In the genomic region with DNA sequence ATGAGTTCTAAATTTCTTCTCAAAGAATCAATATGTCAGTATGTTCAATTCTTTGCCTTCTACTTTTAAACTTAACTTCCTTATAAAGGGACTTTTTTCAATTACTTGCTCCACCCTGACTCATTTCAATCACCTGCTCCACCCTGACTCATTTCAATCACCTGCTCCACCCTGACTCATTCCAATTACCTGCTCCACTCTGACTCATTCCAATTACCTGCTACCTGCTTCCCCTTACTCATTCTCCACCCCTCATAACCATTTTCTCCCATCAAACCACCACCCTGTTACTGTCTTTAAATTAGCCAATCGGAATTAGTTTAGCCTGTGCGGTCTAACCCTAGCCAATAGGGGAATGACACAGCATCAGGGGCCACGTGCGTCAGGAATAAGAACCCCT, we compare ENCODE assay signal across 9 cellular contexts. TPM values are rescaled to one million over a fixed set of nuclear protein-coding genes. Genes with fewer than 3 reads are reported as not detected.
A peak's percentile ranks its signal among the peaks of the same experiment; 100 is the strongest.
DNase-seq lines count a peak whose midpoint lies in the region; ATAC-seq, FAIRE-seq and TF ChIP-seq lines count a peak whose summit lies in the region.
"Not testable (repeated sequence)": the region's sequence is repeated elsewhere in the genome, so short reads cannot be mapped to it uniquely, and the experiment has no call there.
"Had no signal": no experiment of that assay in that cellular context is flagged by ENCODE, and none has a peak within 500 bp of the region (broad histone marks: within the 10 kb centered on the region; RNA-seq: fewer than 3 reads in every experiment).

No MANE protein-coding gene starts in this region.

- TF ChIP-seq RAD21 in Ishikawa (IDR thresholded peaks at IDR 0.05; ENCODE audit: low read depth); GM12878 (IDR thresholded peaks at IDR 0.05; ENCODE audit: insufficient read depth, low read depth, low read length): not testable (repeated sequence)

- POLR2A ChIA-PET in GM12878 (lab: Charles Lee), result not testable (repeated sequence)

- not testable (repeated sequence) for H3K4me3 ChIP-seq in GM12878

- H3K9ac ChIP-seq in GM12878 (ENCODE audit: control insufficient read depth, insufficient read depth, low read length), result not testable (repeated sequence)

- H3K9me3 Mint-ChIP-seq in T-helper 1 cell treated with Interleukin-12 subunit alpha and Interleukin-12 subunit beta and Interleukin-4 antibody, amounts not matched to agents 30 μg/mL and 1 μg/mL, for 36 hours, result peaks cover 13% of the 10 kb centered on the region
- not testable (repeated sequence) for H3K9me3 Mint-ChIP-seq in activated CD8-positive, alpha-beta memory T cell treated with anti-CD3 and anti-CD28 coated beads, Interleukin-2, amount 10 ng/mL, durations not matched to agents 7 days and 5 days (ENCODE audit: low read depth); type B pancreatic cell

- intact Hi-C loops in GM12878 (cut with micrococcal nuclease; ENCODE audit: unreplicated experiment), result not testable (repeated sequence)

- DNase-seq in activated CD8-positive, alpha-beta memory T cell treated with anti-CD3 and anti-CD28 coated beads, Interleukin-2, amount 10 ng/mL, durations not matched to agents 7 days and 5 days; GM12878 (ENCODE audit: low read depth, low spot score); type B pancreatic cell (ENCODE audit: extremely low spot score, unreplicated experiment): not testable (repeated sequence)
- peak; percentile 68 for DNase-seq in renal cortical epithelial cell (ENCODE audit: low read depth)

- H3K4me1 Mint-ChIP-seq in T-helper 1 cell treated with Interleukin-12 subunit alpha and Interleukin-12 subunit beta and Interleukin-4 antibody, amounts not matched to agents 30 μg/mL and 1 μg/mL, for 36 hours (ENCODE audit: low read depth), result peaks cover 30% of the 10 kb centered on the region
- H3K4me1 Mint-ChIP-seq in activated CD8-positive, alpha-beta memory T cell treated with anti-CD3 and anti-CD28 coated beads, Interleukin-2, amount 10 ng/mL, durations not matched to agents 7 days and 5 days, result peaks cover 23% of the 10 kb centered on the region
- peaks cover 13% of the 10 kb centered on the region for H3K4me1 Mint-ChIP-seq in type B pancreatic cell (ENCODE audit: unreplicated experiment)

- H3K9me3 ChIP-seq in GM12878 (replicated peaks; ENCODE audit: control insufficient read depth, insufficient read depth, low read length), result not testable (repeated sequence)

- ATAC-seq in GM18502 (IDR thresholded peaks at IDR 0.05; ENCODE audit: poor library complexity, unreplicated experiment) (peak; percentile 66), GM12878 (peak; percentile 18; the same call in 2 of the 3 replicates), esophagus mucosa (peak; percentile 84)
- ATAC-seq in activated CD8-positive, alpha-beta memory T cell treated with anti-CD3 and anti-CD28 coated beads, Interleukin-2, amount 10 ng/mL, durations not matched to agents 7 days and 5 days, result peak; percentile 20

- WGBS in GM12878 (ENCODE audit: insufficient coverage, insufficient replicate concordance, low lambda C conversion rate, missing lambda C conversion rate), result 50% methylated on average over 4 of the region's 4 CpGs

- not testable (repeated sequence) for TF ChIP-seq POLR2A in GM12878 (IDR thresholded peaks at IDR 0.05; ENCODE audit: low read depth, low read length)

- not testable (repeated sequence) for H3K79me2 ChIP-seq in GM12878 (ENCODE audit: control insufficient read depth, insufficient read depth, low read length)

- H3K4me3 Mint-ChIP-seq in T-helper 1 cell treated with Interleukin-12 subunit alpha and Interleukin-12 subunit beta and Interleukin-4 antibody, amounts not matched to agents 30 μg/mL and 1 μg/mL, for 36 hours, result peak overlapping the region; percentile 3
- H3K4me3 Mint-ChIP-seq in activated CD8-positive, alpha-beta memory T cell treated with anti-CD3 and anti-CD28 coated beads, Interleukin-2, amount 10 ng/mL, durations not matched to agents 7 days and 5 days; type B pancreatic cell: not testable (repeated sequence)

- TF ChIP-seq EP300 in Ishikawa (IDR thresholded peaks at IDR 0.05; ENCODE audit: borderline replicate concordance), result 0 out of 2 replicates have a peak, but pooled peaks have one; percentile 15
- TF ChIP-seq EP300 in GM12878 (IDR thresholded peaks at IDR 0.05; ENCODE audit: borderline replicate concordance in 1 of 2, control insufficient read depth in 1 of 2, low read depth in 2 of 2, low read length in 2 of 2), result not testable (repeated sequence)

- SMC1A ChIA-PET in GM12878 (lab: Charles Lee; ENCODE audit: uncharacterized antibody, unreplicated experiment), result not testable (repeated sequence)

- RAD21 ChIA-PET in GM12878 (lab: Charles Lee; ENCODE audit: unreplicated experiment), result not testable (repeated sequence)

- CTCF ChIA-PET in activated CD8-positive, alpha-beta memory T cell treated with anti-CD3 and anti-CD28 coated beads, Interleukin-2, amount 10 ng/mL, durations not matched to agents 7 days and 5 days (lab: Charles Lee), result interaction anchor here (1.2 to 1.5 kb wide), 2 partner anchors 10 to 29 kb away, joined by 4 read pairs; no protein-coding TSS in a partner anchor
- CTCF ChIA-PET in GM12878 (lab: Yijun Ruan, JAX), result not testable (repeated sequence)

- H3K27me3 ChIP-seq in GM12878 (replicated peaks in 1 of 2; ENCODE audit: control insufficient read depth in 2 of 2, insufficient read depth in 2 of 2, low read length in 1 of 2), result not testable (repeated sequence)

- H2AFZ ChIP-seq in GM12878 (ENCODE audit: control insufficient read depth, low read depth, low read length), result not testable (repeated sequence)

- not testable (repeated sequence) for FAIRE-seq in GM12878 (lab: Jason Lieb, UNC)

- H3K27ac Mint-ChIP-seq in T-helper 1 cell treated with Interleukin-12 subunit alpha and Interleukin-12 subunit beta and Interleukin-4 antibody, amounts not matched to agents 30 μg/mL and 1 μg/mL, for 36 hours, result peak overlapping the region; percentile 0
- H3K27ac Mint-ChIP-seq in activated CD8-positive, alpha-beta memory T cell treated with anti-CD3 and anti-CD28 coated beads, Interleukin-2, amount 10 ng/mL, durations not matched to agents 7 days and 5 days, result not testable (repeated sequence)
- H3K27ac Mint-ChIP-seq in type B pancreatic cell, result peak overlapping the region; percentile 35

- not testable (repeated sequence) for BruUV-seq in GM12878 (replicated peaks; lab: Mats Ljungman, UMichigan)

- in situ Hi-C loops in GM12878 (cut with MboI), result not testable (repeated sequence)

- not testable (repeated sequence) for H3K36me3 Mint-ChIP-seq in T-helper 1 cell treated with Interleukin-12 subunit alpha and Interleukin-12 subunit beta and Interleukin-4 antibody, amounts not matched to agents 30 μg/mL and 1 μg/mL, for 36 hours (ENCODE audit: low read depth); activated CD8-positive, alpha-beta memory T cell treated with anti-CD3 and anti-CD28 coated beads, Interleukin-2, amount 10 ng/mL, durations not matched to agents 7 days and 5 days; type B pancreatic cell

- not testable (repeated sequence) for H4K20me1 ChIP-seq in GM12878 (ENCODE audit: control insufficient read depth, insufficient read depth)

- not testable (repeated sequence) for H3K4me2 ChIP-seq in GM12878 (ENCODE audit: control insufficient read depth, insufficient read depth)

- not testable (repeated sequence) for H3K36me3 ChIP-seq in GM12878 (ENCODE audit: control insufficient read depth in 2 of 2, insufficient read depth in 2 of 2, low read length in 1 of 2)

- H3K27ac ChIP-seq in GM12878 (ENCODE audit: control insufficient read depth, insufficient read depth), result not testable (repeated sequence)

- not testable (repeated sequence) for H3K4me1 ChIP-seq in GM12878 (ENCODE audit: control insufficient read depth, insufficient read depth, low read length)

- peaks cover 11% of the 10 kb centered on the region for H3K27me3 Mint-ChIP-seq in T-helper 1 cell treated with Interleukin-12 subunit alpha and Interleukin-12 subunit beta and Interleukin-4 antibody, amounts not matched to agents 30 μg/mL and 1 μg/mL, for 36 hours (ENCODE audit: low read depth)
- H3K27me3 Mint-ChIP-seq in activated CD8-positive, alpha-beta memory T cell treated with anti-CD3 and anti-CD28 coated beads, Interleukin-2, amount 10 ng/mL, durations not matched to agents 7 days and 5 days; type B pancreatic cell: not testable (repeated sequence)

- not testable (repeated sequence) for TF ChIP-seq CTCF in GM12878 (IDR thresholded peaks at IDR 0.05 in 2 of 3, conservative IDR thresholded peaks at IDR 0.05 in 1 of 3; ENCODE audit: control insufficient read depth in 2 of 3, extremely low read depth in 1 of 3, insufficient read depth in 1 of 3, low read depth in 3 of 3, low read length in 3 of 3); type B pancreatic cell (conservative IDR thresholded peaks at IDR 0.05)

RNA-seq across cellular contexts. Expression of a gene that starts 40.3 kb away (rescaled TPM):
- 1 to 10 TPM in 1 of 2 experiments, under 1 TPM in 1; 0.09 to 2.9 TPM for total RNA-seq in activated CD8-positive, alpha-beta memory T cell treated with anti-CD3 and anti-CD28 coated beads, Interleukin-2, amount 10 ng/mL, durations not matched to agents 7 days and 5 days
- not detected in 2 replicates for total RNA-seq in GM12878 (2013; cell fraction: nucleolus; rRNA removed)
- total RNA-seq in GM12878 (2014; rRNA removed) (0.51 and 0.76 TPM in 2 replicates), GM12878 (2014; rRNA removed; fragmentation: Illumina TruSeq; extraction: Trizol) (0.69 and 0.72 TPM in 2 replicates), GM12878 (2021) (1.5 and 1.7 TPM in 2 replicates), esophagus mucosa (0.68 TPM), renal cortical epithelial cell (49.1 and 86.3 TPM in 2 replicates), type B pancreatic cell (ENCODE audit: low replicate concordance) (0.98 and 6.5 TPM in 2 replicates)
- 0.54 TPM for polyA plus RNA-seq in GM12878 (2011; ENCODE audit: low read depth)
- polyA plus RNA-seq in GM12878 (2011; rRNA removed) (0.14 and 0.16 TPM in 2 replicates), GM12878 (2014; fragmentation: Illumina TruSeq; extraction: Trizol) (0.63 and 0.68 TPM in 2 replicates), GM12878 (2014; fragmentation: Nextera tagmentation; extraction: Ambion mirVana) (under 1 TPM; 0.13 to 0.22 TPM), GM12878 (2014; rRNA removed) (0.28 and 0.91 TPM in 2 replicates), GM12878 (2016; fragmentation: Nextera tagmentation; extraction: Ambion mirVana) (under 1 TPM; 0.20 to 0.21 TPM)
- 0.04 and 0.05 TPM in 2 replicates for polyA plus RNA-seq in GM12878 (2011; cell fraction: cytosol; rRNA removed)
- polyA plus RNA-seq in GM12878 (2011; cell fraction: nucleus; rRNA removed), result 0.03 and 0.10 TPM in 2 replicates
- 0.65 and 0.92 TPM in 2 replicates for polyA plus RNA-seq in GM12878 (2012)
- 0.05 and 0.51 TPM in 2 replicates for polyA minus RNA-seq in GM12878 (2011; rRNA and poly(A)+ RNA removed)
- 0.21 TPM in 1 of 2 replicates, not detected in the other for polyA minus RNA-seq in GM12878 (2011; cell fraction: cytosol; rRNA and poly(A)+ RNA removed)
- polyA minus RNA-seq in GM12878 (2011; cell fraction: nucleus; rRNA and poly(A)+ RNA removed), result under 0.01 and 0.10 TPM in 2 replicates
- total RNA-seq: CD4-positive, CD25-positive, alpha-beta regulatory T cell had no signal
- polyA plus RNA-seq: CD4-positive, CD25-positive, alpha-beta regulatory T cell had no signal

RNA-seq across cellular contexts. Expression of a gene that starts 53.8 kb away (rescaled TPM):
- total RNA-seq in activated CD8-positive, alpha-beta memory T cell treated with anti-CD3 and anti-CD28 coated beads, Interleukin-2, amount 10 ng/mL, durations not matched to agents 7 days and 5 days, result 1 to 10 TPM; 2.1 to 3.6 TPM
- total RNA-seq in GM12878 (2013; cell fraction: nucleolus; rRNA removed), result 1.2 and 1.9 TPM in 2 replicates
- total RNA-seq in GM12878 (2014; rRNA removed) (0.40 and 0.54 TPM in 2 replicates), GM12878 (2014; rRNA removed; fragmentation: Illumina TruSeq; extraction: Trizol) (0.37 and 0.58 TPM in 2 replicates), GM12878 (2021) (0.38 and 0.58 TPM in 2 replicates), esophagus mucosa (1.00 TPM), renal cortical epithelial cell (12.7 and 19.5 TPM in 2 replicates), type B pancreatic cell (ENCODE audit: low replicate concordance) (3.8 and 4.5 TPM in 2 replicates)
- polyA plus RNA-seq in GM12878 (2011; ENCODE audit: low read depth), result 0.18 TPM
- polyA plus RNA-seq in GM12878 (2011; rRNA removed) (0.17 and 0.24 TPM in 2 replicates), GM12878 (2014; fragmentation: Illumina TruSeq; extraction: Trizol) (0.38 and 0.51 TPM in 2 replicates), GM12878 (2014; fragmentation: Nextera tagmentation; extraction: Ambion mirVana) (under 1 TPM; 0.40 to 0.44 TPM), GM12878 (2014; rRNA removed) (0.15 and 0.32 TPM in 2 replicates), GM12878 (2016; fragmentation: Nextera tagmentation; extraction: Ambion mirVana) (under 1 TPM; 0.53 to 0.63 TPM)
- 0.12 and 0.27 TPM in 2 replicates for polyA plus RNA-seq in GM12878 (2011; cell fraction: cytosol; rRNA removed)
- 0.20 and 0.28 TPM in 2 replicates for polyA plus RNA-seq in GM12878 (2011; cell fraction: nucleus; rRNA removed)
- polyA plus RNA-seq in GM12878 (2012), result 0.27 and 0.58 TPM in 2 replicates
- polyA minus RNA-seq in GM12878 (2011; rRNA and poly(A)+ RNA removed), result 0.59 and 0.88 TPM in 2 replicates
- 0.31 TPM in 1 of 2 replicates, not detected in the other for polyA minus RNA-seq in GM12878 (2011; cell fraction: cytosol; rRNA and poly(A)+ RNA removed)
- polyA minus RNA-seq in GM12878 (2011; cell fraction: nucleus; rRNA and poly(A)+ RNA removed), result 0.36 and 0.96 TPM in 2 replicates

Comparison
In these comparisons a context has a peak if more than half of its experiments do, and no peak if none do; other contexts are left out.
1. ATAC-seq: peak in every context shown above with its lines; median percentile 84 in esophagus mucosa; 66 in GM18502; 20 in activated CD8-positive, alpha-beta memory T cell treated with anti-CD3 and anti-CD28 coated beads, Interleukin-2, amount 10 ng/mL, durations not matched to agents 7 days and 5 days; 18 in GM12878.